Comparison of ENCODE assay signal across 12 cellular contexts in the genomic region with DNA sequence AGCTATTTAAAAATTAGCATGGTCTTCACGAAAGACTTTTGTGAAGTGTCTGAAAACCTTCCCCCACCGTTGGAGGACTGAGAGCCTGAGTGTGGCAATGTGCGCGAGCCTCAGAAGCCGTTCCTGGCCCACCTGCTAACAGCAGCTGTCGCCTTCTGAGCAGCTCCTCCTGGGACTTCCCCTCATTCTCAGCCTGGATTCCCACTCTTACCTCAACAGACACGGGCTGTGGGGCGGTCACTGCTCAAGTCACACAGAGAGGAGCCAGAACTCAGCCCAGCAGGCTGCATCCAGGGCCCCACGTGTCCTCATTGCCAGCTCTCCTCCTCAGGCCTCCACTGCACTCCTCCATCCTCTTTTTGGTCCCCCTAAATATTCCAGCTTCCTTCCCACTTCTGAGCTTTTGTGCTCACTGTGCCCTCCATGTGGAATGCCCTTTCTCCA. TPM values are rescaled to one million over a fixed set of nuclear protein-coding genes. Genes with fewer than 3 reads are reported as not detected.
A peak's percentile ranks its signal among the peaks of the same experiment; 100 is the strongest.
DNase-seq lines count a peak whose midpoint lies in the region; ATAC-seq, FAIRE-seq and TF ChIP-seq lines count a peak whose summit lies in the region.
"Had no signal": no experiment of that assay in that cellular context is flagged by ENCODE, and none has a peak within 500 bp of the region (broad histone marks: within the 10 kb centered on the region; RNA-seq: fewer than 3 reads in every experiment).

No MANE protein-coding gene starts in this region.

- no peak for DNase-seq in GM18507 (ENCODE audit: extremely low spot score, insufficient read length, low read depth)
- DNase-seq in glutamatergic neuron = peak; percentile 79
- no peak for DNase-seq in stimulated activated CD4-positive, alpha-beta T cell treated with anti-CD3 and anti-CD28 coated beads, Interleukin-12 subunit alpha, Interleukin-12 subunit beta, amount 100 ng/mL, for 4 hours
- no peak for DNase-seq in GM19240 (ENCODE audit: insufficient read length, low spot score)
- no peak for DNase-seq in activated CD4-positive, CD25-positive, alpha-beta regulatory T cell (lab: John Stamatoyannopoulos, UW)
- DNase-seq in NOMO-1 (lab: John Stamatoyannopoulos, UW; ENCODE audit: unreplicated experiment in 2 of 2) = no peak
- DNase-seq: activated CD8-positive, alpha-beta memory T cell treated with anti-CD3 and anti-CD28 coated beads, Interleukin-2, amount 50 U/mL, for 4 hours; T-helper 2 cell had no signal

- peak; percentile 78 for FAIRE-seq in GM18507 (lab: Jason Lieb, UNC)
- FAIRE-seq: GM12892 had no signal

- peak overlapping the region; percentile 95 for H3K27ac Mint-ChIP-seq in glutamatergic neuron (ENCODE audit: unreplicated experiment)

- H3K4me1 Mint-ChIP-seq in glutamatergic neuron (ENCODE audit: low read depth, unreplicated experiment) = peaks cover 34% of the 10 kb centered on the region

- no peaks in the 10 kb centered on the region for H3K36me3 Mint-ChIP-seq in glutamatergic neuron (ENCODE audit: unreplicated experiment)

- TF ChIP-seq CTCF in glutamatergic neuron (IDR thresholded peaks at IDR 0.05; ENCODE audit: partially characterized antibody, unreplicated experiment) = no peak

- peak; percentile 71 for ATAC-seq in GM21515 (IDR thresholded peaks at IDR 0.05; ENCODE audit: unreplicated experiment)
- ATAC-seq in HG03175 (IDR thresholded peaks at IDR 0.05; ENCODE audit: unreplicated experiment) = peak; percentile 45

- H3K9me3 Mint-ChIP-seq in glutamatergic neuron (ENCODE audit: unreplicated experiment) = peaks cover 21% of the 10 kb centered on the region

- peak overlapping the region; percentile 79 for H3K4me3 Mint-ChIP-seq in glutamatergic neuron (ENCODE audit: unreplicated experiment)

- H3K27me3 Mint-ChIP-seq in glutamatergic neuron (ENCODE audit: unreplicated experiment) = peaks cover 22% of the 10 kb centered on the region

RNA-seq across cellular contexts. Expression of gene DNASE1L3, which starts 7.8 kb away (rescaled TPM):
- 0.96 TPM for total RNA-seq in glutamatergic neuron (ENCODE audit: unreplicated experiment)
- total RNA-seq: smooth muscle cell had no signal

RNA-seq across cellular contexts. Expression of gene ABHD6, which starts 34.7 kb away (rescaled TPM):
- 46.0 TPM for total RNA-seq in glutamatergic neuron (ENCODE audit: unreplicated experiment)
